35 cellular contexts compared by ENCODE assay signal in the genomic region with DNA sequence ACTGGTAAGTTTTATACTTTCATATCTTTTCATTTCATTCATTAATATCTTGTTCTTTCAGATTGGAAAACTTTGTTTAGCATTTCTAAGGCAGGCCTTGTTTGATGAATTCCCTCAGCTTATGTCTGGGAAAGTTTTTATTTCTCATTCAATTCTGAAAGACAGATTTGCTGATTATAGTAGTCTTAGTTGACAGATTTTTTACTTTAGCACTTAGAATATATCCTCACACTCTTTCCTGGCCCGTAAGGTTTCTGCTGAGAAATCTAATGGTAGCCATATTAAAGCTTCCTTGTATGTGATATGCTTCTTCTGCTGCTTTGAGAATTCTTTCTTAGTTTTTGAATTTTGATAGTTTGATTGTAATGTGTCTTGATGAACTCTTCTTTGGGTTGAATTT. TPM values are rescaled to one million over a fixed set of nuclear protein-coding genes. Genes with fewer than 3 reads are reported as not detected.
"Had no signal": no experiment of that assay in that cellular context is flagged by ENCODE, and none has a peak within 500 bp of the region (broad histone marks: within the 10 kb centered on the region; RNA-seq: fewer than 3 reads in every experiment).

No MANE protein-coding gene starts in this region.

- H3K9me3 ChIP-seq: adrenal gland, body of pancreas, breast epithelium had no signal

- H3K27ac ChIP-seq: adrenal gland, body of pancreas, brain microvascular endothelial cell, breast epithelium, VCaP had no signal

- H3K36me3 ChIP-seq: adrenal gland, brain microvascular endothelial cell, breast epithelium had no signal

- DNase-seq: activated B cell treated with CpG ODN at 0.5 μM for 24 hours; activated CD4-positive, alpha-beta memory T cell treated with anti-CD3 and anti-CD28 coated beads for 36 hours; activated CD4-positive, alpha-beta T cell treated with anti-CD3 and anti-CD28 coated beads for 4 hours; activated CD4-positive, alpha-beta T cell treated with anti-CD3 and anti-CD28 coated beads, Interleukin-2, amount 10 ng/mL, durations not matched to agents 24 days and 14 days; activated CD4-positive, alpha-beta T cell treated with anti-CD3 and anti-CD28 coated beads, Interleukin-2, amount 50 U/mL, for 1 hour; activated CD4-positive, alpha-beta T cell treated with anti-CD3 and anti-CD28 coated beads, Interleukin-2, amount 50 U/mL, for 4 hours; activated CD4-positive, CD25-positive, alpha-beta regulatory T cell treated with anti-CD3 and anti-CD28 coated beads, Interleukin-2, amount 50 U/mL, for 72 hours; activated CD8-positive, alpha-beta memory T cell treated with anti-CD3 and anti-CD28 coated beads, Interleukin-2, amount 50 U/mL, for 4 hours; activated CD8-positive, alpha-beta T cell treated with anti-CD3 and anti-CD28 coated beads for 36 hours; activated effector memory CD4-positive, alpha-beta T cell treated with anti-CD3 and anti-CD28 coated beads, Interleukin-2, amount 50 U/mL, for 16 hours; activated gamma-delta T cell treated with Interleukin-2 at 50 U/mL for 16 hours; activated naive CD4-positive, alpha-beta T cell; activated naive CD4-positive, alpha-beta T cell treated with anti-CD3 and anti-CD28 coated beads for 36 hours; activated naive CD4-positive, alpha-beta T cell treated with anti-CD3 and anti-CD28 coated beads, Interleukin-2, amount 50 U/mL, for 16 hours; activated naive CD8-positive, alpha-beta T cell treated with anti-CD3 and anti-CD28 coated beads for 36 hours; activated T-cell treated with anti-CD3 and anti-CD28 coated beads for 4 hours; activated T-cell treated with anti-CD3 and anti-CD28 coated beads, Interleukin-2, amount 50 U/mL, for 1 hour; activated T-cell treated with anti-CD3 and anti-CD28 coated beads, Interleukin-2, amount 50 U/mL, for 4 hours; activated T-cell treated with anti-CD3 and anti-CD28 coated beads, Interleukin-2, amount 50 U/mL, for 72 hours; adrenal gland; amniotic stem cell; aorta; body of pancreas; brain microvascular endothelial cell; central memory CD4-positive, alpha-beta T cell; T-helper 2 cell; T-helper 9 cell had no signal

- H3K27me3 ChIP-seq: body of pancreas, brain microvascular endothelial cell had no signal

- FAIRE-seq: TTC549 had no signal

- H3K4me3 ChIP-seq: adrenal gland, body of pancreas, breast epithelium had no signal

- ATAC-seq: activated CD8-positive, alpha-beta T cell treated with anti-CD3 and anti-CD28 coated beads for 36 hours; activated naive CD4-positive, alpha-beta T cell treated with anti-CD3 and anti-CD28 coated beads, Interleukin-2, amount 50 U/mL, for 72 hours; activated T-cell treated with anti-CD3 and anti-CD28 coated beads, Interleukin-2, amount 50 U/mL, for 4 hours; activated T-cell treated with anti-CD3 and anti-CD28 coated beads, Interleukin-2, amount 50 U/mL, for 72 hours; activated T-helper 17 cell treated with anti-CD3 and anti-CD28 coated beads, Interleukin-2, amount 50 U/mL, for 72 hours; body of pancreas had no signal

- H3K4me1 ChIP-seq: adrenal gland, body of pancreas, breast epithelium had no signal

RNA-seq across cellular contexts. Expression of gene XIST, which starts 7.1 kb away (rescaled TPM):
- total RNA-seq: activated B cell treated with CpG ODN at 0.5 μM for 24 hours; activated CD4-positive, alpha-beta memory T cell treated with anti-CD3 and anti-CD28 coated beads for 36 hours; activated CD4-positive, alpha-beta T cell treated with anti-CD3 and anti-CD28 coated beads, Interleukin-2, amount 10 ng/mL, durations not matched to agents 24 days and 14 days; activated CD8-positive, alpha-beta memory T cell treated with anti-CD3 and anti-CD28 coated beads for 36 hours; activated CD8-positive, alpha-beta T cell treated with anti-CD3 and anti-CD28 coated beads for 36 hours; activated naive CD4-positive, alpha-beta T cell treated with anti-CD3 and anti-CD28 coated beads for 36 hours; activated naive CD4-positive, alpha-beta T cell treated with anti-CD3 and anti-CD28 coated beads, Interleukin-2, amount 50 U/mL, for 72 hours; activated naive CD8-positive, alpha-beta T cell treated with anti-CD3 and anti-CD28 coated beads for 36 hours; activated T-helper 1 cell treated with anti-CD3 and anti-CD28 coated beads, Interleukin-12 subunit alpha, Interleukin-12 subunit beta, Interleukin-2, Interleukin-4 antibody, amounts not matched to agents 30 ng/mL and 10 ng/mL and 1 ng/mL, durations not matched to agents 14 hours and 24 hours and 36 hours; astrocyte had no signal
